In genomic region chr11:123407124-123407995, GRCh38 we compare ENCODE assay signal across 8 cellular contexts. TPM values are rescaled to one million over a fixed set of nuclear protein-coding genes. Genes with fewer than 3 reads are reported as not detected.
DNase-seq lines count a peak whose midpoint lies in the region; ATAC-seq lines count a peak whose summit lies in the region.

No MANE protein-coding gene starts in this region.

- H3K4me1 ChIP-seq in effector memory CD4-positive, alpha-beta T cell (ENCODE audit: control insufficient read depth, insufficient read depth, low read length, poor library complexity, severe bottlenecking): no peaks in the 10 kb centered on the region

- ATAC-seq in HG02759 (IDR thresholded peaks at IDR 0.05; ENCODE audit: unreplicated experiment): peak; percentile 51
- peak; percentile 67 for ATAC-seq in stimulated activated naive CD8-positive, alpha-beta T cell treated with anti-CD3 and anti-CD28 coated beads, Interleukin-15, Interleukin-2, amounts not matched to agents 100 U/mL and 50 U/mL, for 24 hours
- ATAC-seq in HG02610 (IDR thresholded peaks at IDR 0.05; ENCODE audit: unreplicated experiment): no peak

- peak; percentile 70 for DNase-seq in Daoy (ENCODE audit: low read depth)
- peak; percentile 94 for DNase-seq in NCI-H345 treated with DMSO at 0.1 percent for 48 hours (lab: John Stamatoyannopoulos, UW; ENCODE audit: unreplicated experiment)
- DNase-seq in activated CD4-positive, alpha-beta T cell treated with anti-CD3 and anti-CD28 coated beads, Interleukin-2, amount 50 U/mL, for 1 hour: peak; percentile 60
- DNase-seq in effector memory CD4-positive, alpha-beta T cell: peak; percentile 28 to 55 (median 38)
- DNase-seq in mucosa of gallbladder (ENCODE audit: low spot score): peak; percentile 82
- DNase-seq in stimulated activated naive CD8-positive, alpha-beta T cell treated with anti-CD3 and anti-CD28 coated beads, Interleukin-15, Interleukin-2, amounts not matched to agents 100 U/mL and 50 U/mL, for 24 hours: peak; percentile 65

- H3K9me3 ChIP-seq in effector memory CD4-positive, alpha-beta T cell (ENCODE audit: control insufficient read depth, low read length): no peaks in the 10 kb centered on the region

- H3K36me3 ChIP-seq in effector memory CD4-positive, alpha-beta T cell (ENCODE audit: control insufficient read depth, insufficient read depth, low read length): no peaks in the 10 kb centered on the region

- H3K27me3 ChIP-seq in effector memory CD4-positive, alpha-beta T cell (replicated peaks; ENCODE audit: control insufficient read depth, insufficient read depth, low read length, poor library complexity, severe bottlenecking): no peaks in the 10 kb centered on the region

- no peak overlapping the region for H3K4me3 ChIP-seq in effector memory CD4-positive, alpha-beta T cell (ENCODE audit: insufficient read depth, low read depth, low read length, poor library complexity, severe bottlenecking)

- H3K27ac ChIP-seq in effector memory CD4-positive, alpha-beta T cell (ENCODE audit: insufficient read depth, low read length, poor library complexity, severe bottlenecking): no peak overlapping the region

RNA-seq across cellular contexts. Expression of gene GRAMD1B, which starts 22.7 kb away (rescaled TPM):
- total RNA-seq in Daoy (2014; rRNA removed; shearing (Covaris generic)): 2.3 and 4.1 TPM in 2 replicates
- total RNA-seq in mucosa of gallbladder: 118 TPM

Comparison
In these comparisons a context has a peak if more than half of its experiments do, and no peak if none do; other contexts are left out.
1. DNase-seq: peak in every context shown above with its lines; median percentile 94 in NCI-H345 treated with DMSO at 0.1 percent for 48 hours; 82 in mucosa of gallbladder; 70 in Daoy; 65 in stimulated activated naive CD8-positive, alpha-beta T cell treated with anti-CD3 and anti-CD28 coated beads, Interleukin-15, Interleukin-2, amounts not matched to agents 100 U/mL and 50 U/mL, for 24 hours; 60 in activated CD4-positive, alpha-beta T cell treated with anti-CD3 and anti-CD28 coated beads, Interleukin-2, amount 50 U/mL, for 1 hour; 38 in effector memory CD4-positive, alpha-beta T cell.
2. RNA of gene GRAMD1B, which starts 22.7 kb away (total RNA-seq): 118 TPM in mucosa of gallbladder (single experiment); 2.3 to 4.1 TPM in Daoy; every median in the first group is over 10 times any median in the second.